8 cellular contexts compared by ENCODE assay signal in the genomic region with DNA sequence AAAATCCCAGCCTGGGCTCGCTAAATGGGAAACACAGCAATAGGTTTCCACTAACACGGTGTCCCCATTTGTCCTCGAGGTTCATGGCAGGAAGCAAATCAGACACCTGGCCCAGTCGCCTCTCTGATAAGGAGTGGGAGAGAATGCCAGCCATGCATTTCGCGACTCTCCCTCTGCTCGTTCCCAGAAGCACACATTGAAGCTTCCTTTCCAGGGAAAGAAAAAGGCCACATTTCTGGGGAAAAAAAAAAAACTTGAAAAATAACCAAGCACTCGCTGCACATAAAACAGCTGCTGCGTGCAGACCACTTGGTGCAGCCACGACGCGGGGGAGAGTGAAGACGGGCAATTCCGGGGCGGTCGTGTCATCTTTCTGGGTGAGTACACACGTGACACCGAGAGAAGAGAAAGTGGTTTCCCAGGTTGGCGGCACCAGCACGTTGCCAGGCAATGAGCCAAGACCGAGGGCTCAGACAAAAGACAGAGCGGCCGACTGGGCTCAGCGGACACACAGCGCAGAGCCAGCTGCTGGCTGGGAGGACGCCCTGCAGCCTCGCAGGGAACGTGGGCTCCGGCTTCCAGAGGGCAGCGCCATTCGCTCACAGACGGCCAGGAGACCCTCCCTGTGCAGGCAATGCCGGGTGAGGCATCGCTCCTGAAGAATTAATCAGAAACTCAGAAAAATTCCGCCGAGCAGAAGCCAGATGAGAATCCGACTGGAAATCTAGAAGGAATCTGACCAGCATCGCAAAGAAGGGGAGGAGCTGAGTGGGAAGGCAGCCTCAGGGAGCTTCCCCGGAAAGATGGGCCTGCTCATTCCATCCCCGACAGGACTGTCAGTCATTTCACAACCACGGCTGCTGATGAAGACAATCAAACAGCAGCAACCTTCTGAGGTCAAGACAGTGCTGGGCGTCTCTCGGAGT.
DNase-seq lines count a peak whose midpoint lies in the region; ATAC-seq and FAIRE-seq lines count a peak whose summit lies in the region.

No MANE protein-coding gene starts in this region.

- CTCF ChIA-PET in activated CD4-positive, alpha-beta T cell treated with anti-CD3 and anti-CD28 coated beads for 36 hours (lab: Charles Lee): interaction anchor here (0.5 kb wide), 1 partner anchor 120 kb away, joined by 4 read pairs; no protein-coding TSS in a partner anchor
- CTCF ChIA-PET in activated CD8-positive, alpha-beta memory T cell treated with anti-CD3 and anti-CD28 coated beads, Interleukin-2, amount 10 ng/mL, durations not matched to agents 7 days and 5 days (lab: Charles Lee): no interaction called here

- H3K27ac Mint-ChIP-seq in activated CD4-positive, alpha-beta T cell treated with anti-CD3 and anti-CD28 coated beads for 36 hours: no peak overlapping the region
- H3K27ac Mint-ChIP-seq in activated CD8-positive, alpha-beta memory T cell treated with anti-CD3 and anti-CD28 coated beads, Interleukin-2, amount 10 ng/mL, durations not matched to agents 7 days and 5 days: no peak overlapping the region

- H3K4me3 Mint-ChIP-seq in activated CD4-positive, alpha-beta T cell treated with anti-CD3 and anti-CD28 coated beads for 36 hours: peak overlapping the region; percentile 19
- no peak overlapping the region for H3K4me3 Mint-ChIP-seq in activated CD8-positive, alpha-beta memory T cell treated with anti-CD3 and anti-CD28 coated beads, Interleukin-2, amount 10 ng/mL, durations not matched to agents 7 days and 5 days

- ATAC-seq in activated CD4-positive, alpha-beta T cell treated with anti-CD3 and anti-CD28 coated beads for 36 hours: peak; percentile 90
- ATAC-seq in GM21528 (IDR thresholded peaks at IDR 0.05; ENCODE audit: low FRiP score, unreplicated experiment): no peak
- ATAC-seq in activated CD8-positive, alpha-beta memory T cell treated with anti-CD3 and anti-CD28 coated beads, Interleukin-2, amount 10 ng/mL, durations not matched to agents 7 days and 5 days: no peak

- intact Hi-C loops in activated CD4-positive, alpha-beta T cell treated with anti-CD3 and anti-CD28 coated beads for 36 hours (cut with DNase I, micrococcal nuclease): no loop called here

- H3K27me3 Mint-ChIP-seq in activated CD4-positive, alpha-beta T cell treated with anti-CD3 and anti-CD28 coated beads for 36 hours: peaks cover 19% of the 10 kb centered on the region
- peaks cover 11% of the 10 kb centered on the region for H3K27me3 Mint-ChIP-seq in activated CD8-positive, alpha-beta memory T cell treated with anti-CD3 and anti-CD28 coated beads, Interleukin-2, amount 10 ng/mL, durations not matched to agents 7 days and 5 days

- peak; percentile 61 for FAIRE-seq in islet of Langerhans (lab: Jason Lieb, UNC)

- H3K9me3 Mint-ChIP-seq in activated CD4-positive, alpha-beta T cell treated with anti-CD3 and anti-CD28 coated beads for 36 hours (ENCODE audit: low read depth): no peaks in the 10 kb centered on the region
- H3K9me3 Mint-ChIP-seq in activated CD8-positive, alpha-beta memory T cell treated with anti-CD3 and anti-CD28 coated beads, Interleukin-2, amount 10 ng/mL, durations not matched to agents 7 days and 5 days (ENCODE audit: low read depth): no peaks in the 10 kb centered on the region

- DNase-seq in activated CD4-positive, alpha-beta T cell treated with anti-CD3 and anti-CD28 coated beads for 36 hours: peak; percentile 66
- DNase-seq in activated CD4-positive, alpha-beta T cell treated with anti-CD3 and anti-CD28 coated beads, Interleukin-2, amount 50 U/mL, for 1 hour: no peak
- peak; percentile 61 for DNase-seq in NCI-H226
- DNase-seq in anterior cingulate cortex (lab: John Stamatoyannopoulos, UW): peak in 50 of 58 donors; percentile 7 to 76 (median 44)
- DNase-seq in stimulated activated CD4-positive, alpha-beta T cell treated with anti-CD3 and anti-CD28 coated beads, Interleukin-4, amount 100 ng/mL, for 4 hours: peak; percentile 10 to 12
- DNase-seq in activated CD8-positive, alpha-beta memory T cell treated with anti-CD3 and anti-CD28 coated beads, Interleukin-2, amount 10 ng/mL, durations not matched to agents 7 days and 5 days: no peak

- peaks cover 7% of the 10 kb centered on the region for H3K4me1 Mint-ChIP-seq in activated CD4-positive, alpha-beta T cell treated with anti-CD3 and anti-CD28 coated beads for 36 hours
- no peaks in the 10 kb centered on the region for H3K4me1 Mint-ChIP-seq in activated CD8-positive, alpha-beta memory T cell treated with anti-CD3 and anti-CD28 coated beads, Interleukin-2, amount 10 ng/mL, durations not matched to agents 7 days and 5 days

- POLR2A ChIA-PET in activated CD4-positive, alpha-beta T cell treated with anti-CD3 and anti-CD28 coated beads for 36 hours (lab: Charles Lee): no interaction called here

- no peaks in the 10 kb centered on the region for H3K36me3 Mint-ChIP-seq in activated CD4-positive, alpha-beta T cell treated with anti-CD3 and anti-CD28 coated beads for 36 hours (ENCODE audit: low read depth)
- H3K36me3 Mint-ChIP-seq in activated CD8-positive, alpha-beta memory T cell treated with anti-CD3 and anti-CD28 coated beads, Interleukin-2, amount 10 ng/mL, durations not matched to agents 7 days and 5 days: no peaks in the 10 kb centered on the region

Comparison
In these comparisons a context has a peak if more than half of its experiments do, and no peak if none do; other contexts are left out.
1. DNase-seq: peak in activated CD4-positive, alpha-beta T cell treated with anti-CD3 and anti-CD28 coated beads for 36 hours (single experiment), NCI-H226 (single experiment), anterior cingulate cortex (50 of 58) and stimulated activated CD4-positive, alpha-beta T cell treated with anti-CD3 and anti-CD28 coated beads, Interleukin-4, amount 100 ng/mL, for 4 hours (2 of 2); none in activated CD4-positive, alpha-beta T cell treated with anti-CD3 and anti-CD28 coated beads, Interleukin-2, amount 50 U/mL, for 1 hour (single experiment) and activated CD8-positive, alpha-beta memory T cell treated with anti-CD3 and anti-CD28 coated beads, Interleukin-2, amount 10 ng/mL, durations not matched to agents 7 days and 5 days (single experiment).